ENCODE assay signal across 19 cellular contexts in the genomic region with DNA sequence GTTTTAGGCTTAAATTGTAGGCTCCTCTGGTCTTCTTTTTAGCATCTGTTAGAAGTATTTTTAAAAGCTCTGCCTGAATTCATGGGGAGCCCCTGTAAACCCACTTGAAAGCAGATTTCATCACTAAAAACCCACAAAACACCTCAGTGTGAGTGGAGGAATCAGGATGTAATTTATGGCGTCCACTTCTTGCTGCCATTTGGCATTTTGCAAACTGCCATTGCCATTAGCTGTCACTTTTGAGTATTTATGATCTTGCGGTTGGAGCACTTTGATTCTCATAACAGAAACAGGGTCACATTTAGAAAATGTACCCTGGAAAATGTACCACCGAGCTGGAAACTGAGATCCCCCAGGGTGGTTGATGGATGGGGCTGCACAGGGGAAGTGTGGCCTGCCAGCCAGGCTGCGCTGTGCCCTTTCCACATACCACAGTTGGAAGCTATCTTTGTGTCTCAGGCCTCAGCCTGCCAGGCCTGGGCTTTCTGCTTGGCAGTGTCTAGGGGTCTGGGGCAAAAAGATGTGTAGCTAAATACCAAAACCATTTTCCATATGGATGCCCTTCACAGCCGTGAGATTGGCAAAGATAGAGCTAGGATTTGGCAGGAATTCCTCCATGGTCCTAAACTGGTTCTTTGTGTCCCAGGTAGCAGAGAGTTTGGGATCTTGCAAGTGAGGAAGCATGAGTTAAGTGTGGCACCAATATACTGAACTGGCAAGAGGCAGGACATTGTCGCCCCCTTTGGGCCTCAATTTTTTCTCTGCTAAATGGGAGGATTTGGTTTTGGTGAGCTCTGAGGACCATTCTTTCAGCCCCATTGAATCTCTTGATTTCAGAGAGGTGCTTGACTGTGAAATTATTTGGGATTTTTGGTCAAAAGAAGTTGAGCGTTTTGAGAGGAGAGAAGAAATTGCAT. TPM values are rescaled to one million over a fixed set of nuclear protein-coding genes. Genes with fewer than 3 reads are reported as not detected.
DNase-seq lines count a peak whose midpoint lies in the region; ATAC-seq, FAIRE-seq and TF ChIP-seq lines count a peak whose summit lies in the region.
"Had no signal": no experiment of that assay in that cellular context is flagged by ENCODE, and none has a peak within 500 bp of the region (broad histone marks: within the 10 kb centered on the region; RNA-seq: fewer than 3 reads in every experiment).

No MANE protein-coding gene starts in this region.

- no peak overlapping the region for H3K4me3 ChIP-seq in HepG2 (replicated peaks in 1 of 3; ENCODE audit: insufficient read depth in 1 of 3, low read depth in 2 of 3, low read length in 3 of 3)
- no peak overlapping the region for H3K4me3 ChIP-seq in right lobe of liver
- H3K4me3 ChIP-seq: mucosa of descending colon had no signal

- H3K79me2 ChIP-seq in HepG2 (ENCODE audit: insufficient read depth, low read length): no peaks in the 10 kb centered on the region

- no peak for FAIRE-seq in HepG2 (lab: Jason Lieb, UNC)
- FAIRE-seq: D721Med had no signal

- no peaks in the 10 kb centered on the region for H3K27me3 Mint-ChIP-seq in activated T-helper 1 cell treated with anti-CD3 and anti-CD28 coated beads, Interleukin-12 subunit alpha, Interleukin-12 subunit beta, Interleukin-2, Interleukin-4 antibody, amounts not matched to agents 30 ng/mL and 10 ng/mL and 1 ng/mL, durations not matched to agents 14 hours and 24 hours and 36 hours (ENCODE audit: insufficient read depth)
- H3K27me3 Mint-ChIP-seq in naive thymus-derived CD8-positive, alpha-beta T cell: no peaks in the 10 kb centered on the region
- no peaks in the 10 kb centered on the region for H3K27me3 Mint-ChIP-seq in CD14-positive monocyte (ENCODE audit: low read depth in 3 of 3)

- no peak overlapping the region for H3K4me3 Mint-ChIP-seq in activated T-helper 1 cell treated with anti-CD3 and anti-CD28 coated beads, Interleukin-12 subunit alpha, Interleukin-12 subunit beta, Interleukin-2, Interleukin-4 antibody, amounts not matched to agents 30 ng/mL and 10 ng/mL and 1 ng/mL, durations not matched to agents 14 hours and 24 hours and 36 hours
- H3K4me3 Mint-ChIP-seq in naive thymus-derived CD8-positive, alpha-beta T cell: no peak overlapping the region
- no peak overlapping the region for H3K4me3 Mint-ChIP-seq in CD14-positive monocyte

- no peak for ATAC-seq in HepG2
- no peak for ATAC-seq in right lobe of liver
- ATAC-seq in naive thymus-derived CD8-positive, alpha-beta T cell: no peak
- ATAC-seq: activated CD4-positive, CD25-positive, alpha-beta regulatory T cell treated with anti-CD3 and anti-CD28 coated beads, Interleukin-2, amount 50 U/mL, for 24 hours; foreskin keratinocyte; left lobe of liver; mucosa of descending colon had no signal

- no peak for TF ChIP-seq POLR2A in HepG2 (IDR thresholded peaks at IDR 0.05; ENCODE audit: insufficient read depth in 1 of 2, low read depth in 2 of 2, low read length in 2 of 2)
- no peak for TF ChIP-seq POLR2A in right lobe of liver (IDR thresholded peaks at IDR 0.05)

- POLR2A ChIA-PET in HepG2 (lab: Yijun Ruan, JAX): no interaction called here
- POLR2A ChIA-PET in naive thymus-derived CD8-positive, alpha-beta T cell (lab: Charles Lee): no interaction called here

- H3K4me2 ChIP-seq in HepG2 (ENCODE audit: low read depth, low read length): no peak overlapping the region

- H3K4me1 ChIP-seq in HepG2 (ENCODE audit: insufficient read depth, low read length) (no peaks in the 10 kb centered on the region), right lobe of liver (no peaks in the 10 kb centered on the region)
- H3K4me1 ChIP-seq: foreskin keratinocyte had no signal

- CTCF ChIA-PET in HepG2 (lab: Yijun Ruan, JAX; ENCODE audit: low intra/inter-chr PET ratio, low total read pairs): no interaction called here

- TF ChIP-seq CTCF in HepG2 (CRISPR knock-in tag; IDR thresholded peaks at IDR 0.05): no peak
- TF ChIP-seq CTCF in right lobe of liver (IDR thresholded peaks at IDR 0.05): no peak
- TF ChIP-seq CTCF in CD14-positive monocyte (IDR thresholded peaks at IDR 0.05): no peak

- BruUV-seq in HepG2 (replicated peaks; lab: Mats Ljungman, UMichigan): no TSS peak

- no peak overlapping the region for H3K9ac ChIP-seq in HepG2 (ENCODE audit: insufficient read depth, low read depth, low read length)

- H3K36me3 ChIP-seq in HepG2 (replicated peaks in 1 of 2; ENCODE audit: control insufficient read depth in 1 of 2, insufficient read depth in 2 of 2, low read length in 2 of 2): no peaks in the 10 kb centered on the region
- no peaks in the 10 kb centered on the region for H3K36me3 ChIP-seq in right lobe of liver

- peaks cover 69% of the 10 kb centered on the region for H3K4me1 Mint-ChIP-seq in activated T-helper 1 cell treated with anti-CD3 and anti-CD28 coated beads, Interleukin-12 subunit alpha, Interleukin-12 subunit beta, Interleukin-2, Interleukin-4 antibody, amounts not matched to agents 30 ng/mL and 10 ng/mL and 1 ng/mL, durations not matched to agents 14 hours and 24 hours and 36 hours (ENCODE audit: low read depth)
- H3K4me1 Mint-ChIP-seq in naive thymus-derived CD8-positive, alpha-beta T cell: peaks cover 20 to 78% (median 64%) of the 10 kb centered on the region in 4 donors
- peaks cover 18% of the 10 kb centered on the region for H3K4me1 Mint-ChIP-seq in CD14-positive monocyte

- H3K27ac ChIP-seq in HepG2 (ENCODE audit: extremely low read length, insufficient read depth, low read length) (no peak overlapping the region), right lobe of liver (no peak overlapping the region)
- H3K27ac ChIP-seq: foreskin keratinocyte had no signal

- no peaks in the 10 kb centered on the region for H4K20me1 ChIP-seq in HepG2 (ENCODE audit: insufficient read depth, low read length)

- 88% methylated on average over 7 of the region's 7 CpGs for WGBS in HepG2 (ENCODE audit: low lambda C conversion rate)
- 76% methylated on average over 5 of the region's 7 CpGs for WGBS in right lobe of liver (ENCODE audit: insufficient coverage, low coverage, low lambda C conversion rate, missing lambda C conversion rate)

- no peaks in the 10 kb centered on the region for H3K36me3 Mint-ChIP-seq in activated T-helper 1 cell treated with anti-CD3 and anti-CD28 coated beads, Interleukin-12 subunit alpha, Interleukin-12 subunit beta, Interleukin-2, Interleukin-4 antibody, amounts not matched to agents 30 ng/mL and 10 ng/mL and 1 ng/mL, durations not matched to agents 14 hours and 24 hours and 36 hours (ENCODE audit: low read depth)
- H3K36me3 Mint-ChIP-seq in naive thymus-derived CD8-positive, alpha-beta T cell: peaks cover 0 to 3% (median 0%) of the 10 kb centered on the region in 3 donors
- peaks cover 2 to 5% of the 10 kb centered on the region in 2 donors for H3K36me3 Mint-ChIP-seq in CD14-positive monocyte

- no peak overlapping the region for H2AFZ ChIP-seq in HepG2 (ENCODE audit: low read length)

- TF ChIP-seq RAD21 in HepG2 (CRISPR knock-in tag; IDR thresholded peaks at IDR 0.05): no peak

- intact Hi-C loops in HepG2 (cut with micrococcal nuclease; ENCODE audit: unreplicated experiment): no loop called here
- intact Hi-C loops in right lobe of liver (cut with DNase I): no loop called here
- intact Hi-C loops in activated T-helper 1 cell treated with anti-CD3 and anti-CD28 coated beads, Interleukin-12 subunit alpha, Interleukin-12 subunit beta, Interleukin-2, Interleukin-4 antibody, amounts not matched to agents 30 ng/mL and 10 ng/mL and 1 ng/mL, durations not matched to agents 14 hours and 24 hours and 36 hours (cut with micrococcal nuclease): loop anchor here (1.0 to 2.0 kb wide), 3 partner anchors 8 to 164 kb away; no protein-coding TSS in a partner anchor
- intact Hi-C loops in CD14-positive monocyte (cut with micrococcal nuclease): no loop called here

- in situ Hi-C loops in HepG2 (cut with HindIII; ENCODE audit: extremely low pct_ligation_motif_present, low pct_unique_long_range_greater_than_20kb): no loop called here

- TF ChIP-seq EP300 in HepG2 (IDR thresholded peaks at IDR 0.05; ENCODE audit: low read depth in 2 of 2, low read length in 2 of 2): no peak
- no peak for TF ChIP-seq EP300 in HepG2 (CRISPR knock-in tag; IDR thresholded peaks at IDR 0.05; ENCODE audit: borderline replicate concordance)

- H3K27me3 ChIP-seq in HepG2 (ENCODE audit: control insufficient read depth in 1 of 2, insufficient read depth in 2 of 2, low read length in 2 of 2) (no peaks in the 10 kb centered on the region), right lobe of liver (no peaks in the 10 kb centered on the region)
- H3K27me3 ChIP-seq: foreskin keratinocyte had no signal

- no peaks in the 10 kb centered on the region for H3K9me3 ChIP-seq in HepG2 (ENCODE audit: low read length)
- H3K9me3 ChIP-seq in right lobe of liver: no peaks in the 10 kb centered on the region
- H3K9me3 ChIP-seq: mucosa of descending colon had no signal

- no peak for DNase-seq in HepG2 (ENCODE audit: low spot score)
- no peak for DNase-seq in right lobe of liver
- DNase-seq in NAMALWA (ENCODE audit: low spot score): peak; percentile 16
- no peak for DNase-seq in activated T-helper 1 cell treated with anti-CD3 and anti-CD28 coated beads, Interleukin-12 subunit alpha, Interleukin-12 subunit beta, Interleukin-2, Interleukin-4 antibody, amounts not matched to agents 30 ng/mL and 10 ng/mL and 1 ng/mL, durations not matched to agents 14 hours and 24 hours and 36 hours (ENCODE audit: low spot score)
- DNase-seq in cerebellar nuclear complex (lab: John Stamatoyannopoulos, UW): no peak
- DNase-seq in naive thymus-derived CD8-positive, alpha-beta T cell: no peak
- DNase-seq in NCI-H524 (lab: John Stamatoyannopoulos, UW): no peak
- DNase-seq in CD14-positive monocyte (ENCODE audit: low spot score): no peak
- DNase-seq: activated T-cell treated with anti-CD3 and anti-CD28 coated beads, Interleukin-2, amount 50 U/mL, for 48 hours; foreskin keratinocyte; GF-D8; mucosa of descending colon; NCI-H526 treated with DMSO at 0.1 percent for 48 hours; occipital lobe; SHP77 treated with DMSO at 0.1 percent for 48 hours; stimulated activated CD4-positive, alpha-beta T cell treated with anti-CD3 and anti-CD28 coated beads, Interleukin-4, amount 100 ng/mL, for 1 hour had no signal

- H3K9me3 Mint-ChIP-seq in activated T-helper 1 cell treated with anti-CD3 and anti-CD28 coated beads, Interleukin-12 subunit alpha, Interleukin-12 subunit beta, Interleukin-2, Interleukin-4 antibody, amounts not matched to agents 30 ng/mL and 10 ng/mL and 1 ng/mL, durations not matched to agents 14 hours and 24 hours and 36 hours: no peaks in the 10 kb centered on the region
- H3K9me3 Mint-ChIP-seq in naive thymus-derived CD8-positive, alpha-beta T cell: no peaks in the 10 kb centered on the region
- peaks cover 0 to 3% (median 0%) of the 10 kb centered on the region in 7 donors for H3K9me3 Mint-ChIP-seq in CD14-positive monocyte

- peak overlapping the region; percentile 50 for H3K27ac Mint-ChIP-seq in activated T-helper 1 cell treated with anti-CD3 and anti-CD28 coated beads, Interleukin-12 subunit alpha, Interleukin-12 subunit beta, Interleukin-2, Interleukin-4 antibody, amounts not matched to agents 30 ng/mL and 10 ng/mL and 1 ng/mL, durations not matched to agents 14 hours and 24 hours and 36 hours
- peak overlapping the region in 1 of 10 donors; percentile 36 for H3K27ac Mint-ChIP-seq in naive thymus-derived CD8-positive, alpha-beta T cell
- H3K27ac Mint-ChIP-seq in CD14-positive monocyte: no peak overlapping the region

RNA-seq across cellular contexts. Expression of gene GALNT10, which starts 46.2 kb away (rescaled TPM):
- 6.2 and 8.1 TPM in 2 replicates for total RNA-seq in HepG2 (2016; rRNA removed; fragmentation: Illumina TruSeq; extraction: Trizol)
- total RNA-seq in HepG2 (2016; cell fraction: cytosol; rRNA removed; fragmentation: Illumina TruSeq; extraction: Trizol; ENCODE audit: low read depth): 1.3 and 1.5 TPM in 2 replicates
- total RNA-seq in HepG2 (2016; cell fraction: insoluble cytoplasmic fraction; rRNA removed; fragmentation: Illumina TruSeq; extraction: Trizol): 4.7 and 8.5 TPM in 2 replicates
- total RNA-seq in HepG2 (2016; cell fraction: membrane; rRNA removed; fragmentation: Illumina TruSeq; extraction: Trizol): 5.1 and 5.4 TPM in 2 replicates
- 8.2 and 10.9 TPM in 2 replicates for total RNA-seq in HepG2 (2016; cell fraction: nucleus; rRNA removed; fragmentation: Illumina TruSeq; extraction: Trizol)
- 11.2 and 12.0 TPM in 2 replicates for polyA plus RNA-seq in HepG2 (2011; rRNA removed)
- 5.5 and 5.6 TPM in 2 replicates for polyA plus RNA-seq in HepG2 (2011; cell fraction: cytosol; rRNA removed)
- polyA plus RNA-seq in HepG2 (2011; cell fraction: nucleus; rRNA removed): 7.2 and 9.6 TPM in 2 replicates
- polyA plus RNA-seq in HepG2 (2012): 3.6 and 5.9 TPM in 2 replicates
- polyA plus RNA-seq in HepG2 (2016; cell fraction: cytosol; fragmentation: Illumina TruSeq; extraction: Trizol; ENCODE audit: low read depth): 1.3 and 1.9 TPM in 2 replicates
- polyA plus RNA-seq in HepG2 (2016; cell fraction: insoluble cytoplasmic fraction; fragmentation: Illumina TruSeq; extraction: Trizol; ENCODE audit: low read depth): 4.3 and 5.7 TPM in 2 replicates
- polyA plus RNA-seq in HepG2 (2016; cell fraction: membrane; fragmentation: Illumina TruSeq; extraction: Trizol; ENCODE audit: low read depth): 2.6 and 3.0 TPM in 2 replicates
- polyA plus RNA-seq in HepG2 (2016; cell fraction: nucleus; fragmentation: Illumina TruSeq; extraction: Trizol; ENCODE audit: insufficient read depth, low read depth): 10.3 and 10.9 TPM in 2 replicates
- polyA minus RNA-seq in HepG2 (2011; rRNA and poly(A)+ RNA removed; ENCODE audit: low replicate concordance): 25.4 and 54.7 TPM in 2 replicates
- polyA minus RNA-seq in HepG2 (2011; cell fraction: cytosol; rRNA and poly(A)+ RNA removed): 6.4 and 7.0 TPM in 2 replicates
- polyA minus RNA-seq in HepG2 (2011; cell fraction: nucleus; rRNA and poly(A)+ RNA removed): 7.5 and 8.5 TPM in 2 replicates
- total RNA-seq in right lobe of liver: 1 to 10 TPM; 4.0 to 9.7 (median 7.1) TPM
- total RNA-seq in activated T-helper 1 cell treated with anti-CD3 and anti-CD28 coated beads, Interleukin-12 subunit alpha, Interleukin-12 subunit beta, Interleukin-2, Interleukin-4 antibody, amounts not matched to agents 30 ng/mL and 10 ng/mL and 1 ng/mL, durations not matched to agents 14 hours and 24 hours and 36 hours: 51.1 and 55.6 TPM in 2 replicates
- 10 to 100 TPM; 46.7 to 51.1 TPM for total RNA-seq in naive thymus-derived CD8-positive, alpha-beta T cell
- polyA plus RNA-seq in naive thymus-derived CD8-positive, alpha-beta T cell: 10 to 100 TPM in 1 of 3 donors, 1 to 10 TPM in 2; 6.9 to 15.8 (median 9.1) TPM
- 1 to 10 TPM; 6.2 to 7.3 TPM for polyA plus RNA-seq in CD14-positive monocyte
